In the genomic region with DNA sequence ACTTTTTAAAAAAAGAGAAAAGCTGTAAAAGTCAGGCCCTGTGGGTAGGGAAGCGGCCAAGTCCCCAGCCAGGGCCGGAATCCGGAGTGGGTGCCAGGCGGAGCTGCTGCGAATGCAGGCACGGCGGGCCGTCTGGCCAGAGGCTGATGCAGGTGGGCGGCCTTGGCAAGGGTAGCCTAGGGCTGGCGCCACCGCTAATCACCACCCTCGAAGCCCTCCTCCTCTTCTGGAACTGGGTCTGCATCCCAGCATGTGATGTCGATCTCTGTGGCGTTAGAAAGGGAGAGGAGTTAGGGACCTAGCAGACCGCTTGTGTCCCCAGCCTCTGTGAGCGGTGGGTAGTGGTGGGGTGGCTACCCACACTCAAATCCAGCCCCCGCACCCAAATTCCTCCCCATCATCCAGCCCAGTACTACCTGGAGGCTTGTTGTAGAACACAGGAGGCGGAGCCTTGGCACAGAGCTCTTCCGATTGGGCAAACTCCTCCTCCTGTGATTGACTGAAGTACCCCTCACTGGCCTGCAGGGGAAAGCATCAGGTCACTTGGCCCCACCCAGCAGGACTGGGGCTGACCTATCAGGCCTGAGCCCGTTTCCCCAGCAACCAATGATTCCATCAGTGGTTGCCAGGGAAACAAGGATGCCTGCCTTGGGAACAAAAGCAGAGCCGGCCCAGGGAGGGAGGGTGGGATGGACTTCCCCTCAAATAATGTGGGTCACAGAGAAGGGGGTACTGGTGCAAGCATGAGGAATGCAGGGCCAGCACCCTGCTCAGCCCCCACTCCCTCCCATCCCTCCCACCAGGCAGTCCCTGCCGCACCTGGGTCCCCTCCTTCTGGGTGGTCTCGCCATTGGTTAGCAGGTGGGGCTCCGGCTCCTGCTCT, we compare ENCODE assay signal across 8 cellular contexts. TPM values are rescaled to one million over a fixed set of nuclear protein-coding genes. Genes with fewer than 3 reads are reported as not detected.
A peak's percentile ranks its signal among the peaks of the same experiment; 100 is the strongest.
DNase-seq lines count a peak whose midpoint lies in the region; ATAC-seq and TF ChIP-seq lines count a peak whose summit lies in the region.

No MANE protein-coding gene starts in this region.

- peak overlapping the region; percentile 97 for H3K27ac Mint-ChIP-seq in nephron progenitor cell

- H3K4me1 Mint-ChIP-seq in nephron progenitor cell = peaks cover 33% of the 10 kb centered on the region

- peak overlapping the region; percentile 54 for H3K4me3 Mint-ChIP-seq in nephron progenitor cell

- H3K36me3 Mint-ChIP-seq in nephron progenitor cell (ENCODE audit: low read depth) = peaks cover 24% of the 10 kb centered on the region

- ATAC-seq in aorta (ENCODE audit: low FRiP score) = peak; percentile 68

- H3K27ac ChIP-seq in HL-60 (replicated peaks) = peak overlapping the region; percentile 33
- H3K27ac ChIP-seq in aorta (ENCODE audit: low read depth in 1 of 2, low read length in 2 of 2) = peak overlapping the region in 1 of 2 donors; percentile 72

- peaks cover 4% of the 10 kb centered on the region for H3K27me3 Mint-ChIP-seq in nephron progenitor cell (ENCODE audit: low read depth, poor library complexity)

- TF ChIP-seq CTCF in GM20000 (IDR thresholded peaks at IDR 0.05; ENCODE audit: extremely low read depth, missing control alignments) (no peak), HL-60 (IDR thresholded peaks at IDR 0.05; ENCODE audit: insufficient read depth, low read length) (peak; percentile 24), fibroblast of pulmonary artery (IDR thresholded peaks at IDR 0.05; ENCODE audit: low read length, missing control alignments) (peak; percentile 63), nephron progenitor cell (IDR thresholded peaks at IDR 0.05) (peak; percentile 61)

- DNase-seq in DMS153 (lab: John Stamatoyannopoulos, UW) = peak; percentile 59
- DNase-seq in GM20000 (ENCODE audit: low spot score) = peak; percentile 94
- peak; percentile 91 to 94 for DNase-seq in HL-60 (ENCODE audit: low read depth in 1 of 2, low spot score in 1 of 2)
- DNase-seq in NCI-H526 (lab: John Stamatoyannopoulos, UW) = peak; percentile 94 to 95
- peak; percentile 45 for DNase-seq in activated T-cell treated with anti-CD3 and anti-CD28 coated beads, Interleukin-2, amount 50 U/mL, for 1 hour
- DNase-seq in fibroblast of pulmonary artery (ENCODE audit: low read depth) = peak; percentile 97
- peak; percentile 85 for DNase-seq in nephron progenitor cell
- peak; percentile 91 for DNase-seq in aorta

- H3K9me3 ChIP-seq in aorta (ENCODE audit: control insufficient read depth, low read length) = no peaks in the 10 kb centered on the region

- H3K36me3 ChIP-seq in aorta (ENCODE audit: control insufficient read depth in 1 of 2, insufficient read depth in 2 of 2, low read length in 1 of 2) = peaks cover 0 to 3% of the 10 kb centered on the region in 2 donors

- no peaks in the 10 kb centered on the region for H3K9me3 Mint-ChIP-seq in nephron progenitor cell

- H3K27me3 ChIP-seq in HL-60 (ENCODE audit: insufficient read depth, poor library complexity, severe bottlenecking) (no peaks in the 10 kb centered on the region), aorta (ENCODE audit: control insufficient read depth in 1 of 2, insufficient read depth in 2 of 2, low read length in 1 of 2) (no peaks in the 10 kb centered on the region)

- intact Hi-C loops in aorta (cut with DNase I) = loop anchor here in 1 of 2 donors (2.0 to 5.0 kb wide), 2 partner anchors 37 to 145 kb away; partner anchors contain the start of gene MXD3

- H3K4me3 ChIP-seq in HL-60 (replicated peaks; ENCODE audit: insufficient read depth, low read length) = no peak overlapping the region
- H3K4me3 ChIP-seq in fibroblast of pulmonary artery (replicated peaks; ENCODE audit: low read depth, low read length) = no peak overlapping the region
- no peak overlapping the region for H3K4me3 ChIP-seq in aorta (ENCODE audit: low read length in 2 of 2)

- H3K4me1 ChIP-seq in aorta (ENCODE audit: control insufficient read depth in 1 of 2, insufficient read depth in 2 of 2, low read length in 2 of 2) = no peaks in the 10 kb centered on the region

- WGBS in aorta, 2 donors = 17 to 18% methylated on average over 23 to 24 of the region's 24 CpGs

RNA-seq across cellular contexts. Expression of gene PRR7, which starts 10.9 kb away (rescaled TPM):
- total RNA-seq in aorta = 1 to 10 TPM; 1.9 to 2.0 TPM
- polyA plus RNA-seq in aorta = under 1 TPM in 1 of 2 donors, not detected in 1; 0.74 TPM

RNA-seq across cellular contexts. Expression of gene DBN1, which starts 16.0 kb away (rescaled TPM):
- 100 to 1,000 TPM in 1 of 2 donors, 10 to 100 TPM in 1; 66.3 to 140 TPM for total RNA-seq in aorta
- polyA plus RNA-seq in aorta = 10 to 100 TPM; 23.7 to 68.9 TPM

RNA-seq across cellular contexts. Expression of gene GRK6, which starts 31.0 kb away (rescaled TPM):
- 10 to 100 TPM; 26.8 to 27.6 TPM for total RNA-seq in aorta
- polyA plus RNA-seq in aorta = 10 to 100 TPM; 13.0 to 14.1 TPM

RNA-seq across cellular contexts. Expression of gene PDLIM7, which starts 39.9 kb away (rescaled TPM):
- total RNA-seq in aorta = 100 to 1,000 TPM; 510 to 729 TPM
- 1,000 to 10,000 TPM in 1 of 2 donors, 100 to 1,000 TPM in 1; 184 to 1,248 TPM for polyA plus RNA-seq in aorta

RNA-seq across cellular contexts. Expression of gene F12, which starts 48.1 kb away (rescaled TPM):
- under 1 TPM; 0.23 to 0.33 TPM for total RNA-seq in aorta
- polyA plus RNA-seq in aorta = 1 to 10 TPM in 1 of 2 donors, not detected in 1; 1.8 TPM

Comparison
In these comparisons a context has a peak if more than half of its experiments do, and no peak if none do; other contexts are left out.
1. DNase-seq: peak in every context shown above with its lines; median percentile 97 in fibroblast of pulmonary artery; 94 in NCI-H526; 94 in GM20000; 92 in HL-60; 91 in aorta; 85 in nephron progenitor cell; 59 in DMS153; 45 in activated T-cell treated with anti-CD3 and anti-CD28 coated beads, Interleukin-2, amount 50 U/mL, for 1 hour.